14 cellular contexts compared by ENCODE assay signal in genomic region chr15:68310178-68310810, GRCh38. TPM values are rescaled to one million over a fixed set of nuclear protein-coding genes. Genes with fewer than 3 reads are reported as not detected.
DNase-seq lines count a peak whose midpoint lies in the region; ATAC-seq and TF ChIP-seq lines count a peak whose summit lies in the region.
"Had no signal": no experiment of that assay in that cellular context is flagged by ENCODE, and none has a peak within 500 bp of the region (broad histone marks: within the 10 kb centered on the region; RNA-seq: fewer than 3 reads in every experiment).

No MANE protein-coding gene starts in this region.

- H3K27ac ChIP-seq in adrenal gland (no peak overlapping the region), liver (ENCODE audit: low read depth in 1 of 2, low read length in 2 of 2) (no peak overlapping the region)

- no peak overlapping the region for H3K4me3 ChIP-seq in adrenal gland
- no peak overlapping the region for H3K4me3 ChIP-seq in liver (ENCODE audit: low read depth in 1 of 3, low read length in 3 of 3)
- H3K4me3 ChIP-seq: thyroid gland had no signal

- H3K4me1 Mint-ChIP-seq in activated T-cell treated with anti-CD3 and anti-CD28 coated beads, Interleukin-2, amount 50 U/mL, for 72 hours (ENCODE audit: low read depth): peaks cover 10% of the 10 kb centered on the region
- peaks cover 30% of the 10 kb centered on the region for H3K4me1 Mint-ChIP-seq in type B pancreatic cell (ENCODE audit: unreplicated experiment)
- peaks cover 16% of the 10 kb centered on the region for H3K4me1 Mint-ChIP-seq in CD14-positive monocyte

- DNase-seq in activated T-cell treated with anti-CD3 and anti-CD28 coated beads, Interleukin-2, amount 50 U/mL, for 1 hour: peak; percentile 5
- DNase-seq in activated T-cell treated with anti-CD3 and anti-CD28 coated beads, Interleukin-2, amount 50 U/mL, for 72 hours: no peak
- DNase-seq in adrenal gland (peak; percentile 36 to 72 (median 71)), type B pancreatic cell (ENCODE audit: extremely low spot score, unreplicated experiment) (no peak), NCI-H345 (lab: John Stamatoyannopoulos, UW) (no peak), CD14-positive monocyte (ENCODE audit: low spot score) (no peak)
- DNase-seq: ACHN, Calu3, natural killer cell, NCI-H1105, NCI-H524 treated with DMSO at 0.1 percent for 48 hours had no signal

- TF ChIP-seq RAD21 in liver (IDR thresholded peaks at IDR 0.05): no peak

- 39 to 51% (median 48%) methylated on average over 8 of the region's 8 CpGs for WGBS in adrenal gland, 4 donors
- WGBS in liver: 49% methylated on average over 8 of the region's 8 CpGs

- H3K9ac ChIP-seq in liver (ENCODE audit: low read depth in 1 of 2, low read length in 2 of 2): no peak overlapping the region

- intact Hi-C loops in adrenal gland (cut with DNase I) (loop anchor here (5.0 to 10.0 kb wide), 3 partner anchors 62 to 235 kb away; no protein-coding TSS in a partner anchor), CD14-positive monocyte (cut with micrococcal nuclease) (no loop called here)

- no peak overlapping the region for H3K4me3 Mint-ChIP-seq in activated T-cell treated with anti-CD3 and anti-CD28 coated beads, Interleukin-2, amount 50 U/mL, for 72 hours
- H3K4me3 Mint-ChIP-seq in type B pancreatic cell: no peak overlapping the region
- H3K4me3 Mint-ChIP-seq in CD14-positive monocyte: no peak overlapping the region
- H3K4me3 Mint-ChIP-seq: natural killer cell had no signal

- no peak overlapping the region for H3K27ac Mint-ChIP-seq in activated T-cell treated with anti-CD3 and anti-CD28 coated beads, Interleukin-2, amount 50 U/mL, for 72 hours
- H3K27ac Mint-ChIP-seq in type B pancreatic cell: peak overlapping the region; percentile 83
- H3K27ac Mint-ChIP-seq in CD14-positive monocyte: no peak overlapping the region
- H3K27ac Mint-ChIP-seq: natural killer cell had no signal

- H3K36me3 ChIP-seq in adrenal gland (replicated peaks in 1 of 2) (no peaks in the 10 kb centered on the region), liver (ENCODE audit: control insufficient read depth in 4 of 4, insufficient read depth in 3 of 4, low read depth in 1 of 4, low read length in 3 of 4) (no peaks in the 10 kb centered on the region)
- H3K36me3 ChIP-seq: thyroid gland had no signal

- no peaks in the 10 kb centered on the region for H3K36me3 Mint-ChIP-seq in activated T-cell treated with anti-CD3 and anti-CD28 coated beads, Interleukin-2, amount 50 U/mL, for 72 hours (ENCODE audit: insufficient read depth in 2 of 2)
- no peaks in the 10 kb centered on the region for H3K36me3 Mint-ChIP-seq in type B pancreatic cell
- H3K36me3 Mint-ChIP-seq in CD14-positive monocyte: no peaks in the 10 kb centered on the region
- H3K36me3 Mint-ChIP-seq: natural killer cell had no signal

- H3K27me3 Mint-ChIP-seq in activated T-cell treated with anti-CD3 and anti-CD28 coated beads, Interleukin-2, amount 50 U/mL, for 72 hours (ENCODE audit: low read depth): no peaks in the 10 kb centered on the region
- H3K27me3 Mint-ChIP-seq in type B pancreatic cell: no peaks in the 10 kb centered on the region
- peaks cover 2 to 5% (median 2%) of the 10 kb centered on the region in 3 donors for H3K27me3 Mint-ChIP-seq in CD14-positive monocyte (ENCODE audit: low read depth in 3 of 3)

- TF ChIP-seq CTCF in adrenal gland (IDR thresholded peaks at IDR 0.05) (no peak), liver (IDR thresholded peaks at IDR 0.05; ENCODE audit: low read depth, low read length, missing input control) (no peak), type B pancreatic cell (conservative IDR thresholded peaks at IDR 0.05) (no peak), CD14-positive monocyte (IDR thresholded peaks at IDR 0.05) (no peak)

- no peaks in the 10 kb centered on the region for H3K9me3 ChIP-seq in adrenal gland (replicated peaks in 1 of 3)
- H3K9me3 ChIP-seq in liver (ENCODE audit: control insufficient read depth in 4 of 4, low read length in 3 of 4): no peaks in the 10 kb centered on the region
- H3K9me3 ChIP-seq: thyroid gland had no signal

- ATAC-seq in activated T-cell treated with anti-CD3 and anti-CD28 coated beads, Interleukin-2, amount 50 U/mL, for 72 hours (replicated peaks in 1 of 2): no peak
- ATAC-seq in HG03139 (IDR thresholded peaks at IDR 0.05; ENCODE audit: unreplicated experiment): no peak
- ATAC-seq: natural killer cell had no signal

- H3K4me1 ChIP-seq in adrenal gland (replicated peaks in 1 of 2) (peaks cover 0 to 15% of the 10 kb centered on the region in 2 donors), liver (ENCODE audit: control insufficient read depth in 4 of 4, insufficient read depth in 4 of 4, low read length in 3 of 4) (peaks cover 4 to 11% (median 6%) of the 10 kb centered on the region in 4 donors)

- H3K9me3 Mint-ChIP-seq in activated T-cell treated with anti-CD3 and anti-CD28 coated beads, Interleukin-2, amount 50 U/mL, for 72 hours: no peaks in the 10 kb centered on the region
- no peaks in the 10 kb centered on the region for H3K9me3 Mint-ChIP-seq in type B pancreatic cell
- no peaks in the 10 kb centered on the region for H3K9me3 Mint-ChIP-seq in CD14-positive monocyte
- H3K9me3 Mint-ChIP-seq: natural killer cell had no signal

- no peak for TF ChIP-seq POLR2A in adrenal gland (IDR thresholded peaks at IDR 0.05)

- H3K27me3 ChIP-seq in adrenal gland (no peaks in the 10 kb centered on the region), liver (ENCODE audit: control insufficient read depth in 4 of 4, insufficient read depth in 4 of 4, low read length in 3 of 4) (no peaks in the 10 kb centered on the region)
- H3K27me3 ChIP-seq: thyroid gland had no signal

TF ChIP-seq in liver, 16 proteins besides CTCF, POLR2A, EP300 and RAD21:
- TF ChIP-seq EGR1 (IDR thresholded peaks at IDR 0.05; ENCODE audit: low read depth in 2 of 2) (no peak), RXRA (IDR thresholded peaks at IDR 0.05) (no peak), HNF4A (conservative IDR thresholded peaks at IDR 0.05) (peak; percentile 37 to 54), FOXA1 (IDR thresholded peaks at IDR 0.05) (no peak), JUND (IDR thresholded peaks at IDR 0.05) (no peak)

RNA-seq across cellular contexts. Expression of gene FEM1B, which starts 32.7 kb away (rescaled TPM):
- 10 to 100 TPM; 51.3 to 54.6 TPM for total RNA-seq in activated T-cell treated with anti-CD3 and anti-CD28 coated beads, Interleukin-2, amount 50 U/mL, for 72 hours
- total RNA-seq in adrenal gland (10 to 100 TPM; 25.2 to 57.7 (median 43.8) TPM), liver (10 to 100 TPM; 27.7 to 39.5 TPM), type B pancreatic cell (ENCODE audit: low replicate concordance) (54.2 and 63.1 TPM in 2 replicates)
- polyA plus RNA-seq in adrenal gland (10 to 100 TPM in 1 of 3 donors, 1 to 10 TPM in 2; 7.0 to 35.7 (median 9.3) TPM), liver (1 to 10 TPM; 6.2 to 8.0 TPM), CD14-positive monocyte (10 to 100 TPM; 26.0 to 26.4 TPM)

Comparison
In these comparisons a context has a peak if more than half of its experiments do, and no peak if none do; other contexts are left out.
1. DNase-seq: peak in activated T-cell treated with anti-CD3 and anti-CD28 coated beads, Interleukin-2, amount 50 U/mL, for 1 hour (single experiment) and adrenal gland (7 of 7); none in activated T-cell treated with anti-CD3 and anti-CD28 coated beads, Interleukin-2, amount 50 U/mL, for 72 hours (0 of 2), type B pancreatic cell (single experiment), NCI-H345 (single experiment) and CD14-positive monocyte (single experiment).
2. intact Hi-C loops: an anchor here in adrenal gland (5.0 to 10.0 kb wide); none called in CD14-positive monocyte.